Comparison of ENCODE assay signal across 14 cellular contexts in genomic region chr6:3919130-3919628, GRCh38.
DNase-seq lines count a peak whose midpoint lies in the region; ATAC-seq and TF ChIP-seq lines count a peak whose summit lies in the region.
"Had no signal": no experiment of that assay in that cellular context is flagged by ENCODE, and none has a peak within 500 bp of the region (broad histone marks: within the 10 kb centered on the region; RNA-seq: fewer than 3 reads in every experiment).

No MANE protein-coding gene starts in this region.

- no peak for TF ChIP-seq EP300 in SK-N-SH (IDR thresholded peaks at IDR 0.05; ENCODE audit: borderline replicate concordance in 1 of 2, low read depth in 1 of 2, low read length in 1 of 2)
- TF ChIP-seq EP300 in upper lobe of left lung (IDR thresholded peaks at IDR 0.05), result peak in 3 of 4 donors; percentile 34 to 96 (median 42)
- no peak for TF ChIP-seq EP300 in ovary (IDR thresholded peaks at IDR 0.05)

- H3K79me2 ChIP-seq in SK-N-SH (ENCODE audit: insufficient read depth) (no peaks in the 10 kb centered on the region), PC-3 (ENCODE audit: low read length) (no peaks in the 10 kb centered on the region)

- H3K4me3 ChIP-seq in SK-N-SH (ENCODE audit: low read depth in 2 of 2, low read length in 1 of 2) (no peak overlapping the region), PC-3 (ENCODE audit: low read length) (no peak overlapping the region), upper lobe of left lung (no peak overlapping the region), adrenal gland (no peak overlapping the region), ovary (no peak overlapping the region)
- H3K4me3 ChIP-seq: SJCRH30 had no signal

- ATAC-seq in SK-N-SH treated with all-trans-retinoic acid at 6 μM for 48 hours (peak; percentile 38; the same call in 2 of the 3 replicates), PC-3 (peak; percentile 27; the same call in 1 of the 2 replicates), Right ventricle myocardium superior (ENCODE audit: poor library complexity) (peak; percentile 94), upper lobe of left lung (ENCODE audit: low FRiP score in 2 of 2) (peak; percentile 69 to 92), GM19328 (IDR thresholded peaks at IDR 0.05; ENCODE audit: unreplicated experiment) (no peak)

- H3K27me3 ChIP-seq in SK-N-SH (ENCODE audit: insufficient read depth) (no peaks in the 10 kb centered on the region), PC-3 (ENCODE audit: low read length) (no peaks in the 10 kb centered on the region), upper lobe of left lung (no peaks in the 10 kb centered on the region), adrenal gland (no peaks in the 10 kb centered on the region), ovary (no peaks in the 10 kb centered on the region)
- H3K27me3 ChIP-seq: SJCRH30 had no signal

- BruUV-seq in PC-3 (replicated peaks; lab: Mats Ljungman, UMichigan), result no TSS peak

- H3K4me2 ChIP-seq in SK-N-SH (no peak overlapping the region), PC-3 (ENCODE audit: low read length) (no peak overlapping the region)

- no peak for TF ChIP-seq RAD21 in SK-N-SH (IDR thresholded peaks at IDR 0.05; ENCODE audit: low read length)

- no peaks in the 10 kb centered on the region for H3K9me3 ChIP-seq in SK-N-SH
- H3K9me3 ChIP-seq in PC-3 (ENCODE audit: low read length), result no peaks in the 10 kb centered on the region
- H3K9me3 ChIP-seq in upper lobe of left lung, result no peaks in the 10 kb centered on the region
- H3K9me3 ChIP-seq in adrenal gland (replicated peaks in 1 of 3), result no peaks in the 10 kb centered on the region
- no peaks in the 10 kb centered on the region for H3K9me3 ChIP-seq in ovary

- CTCF ChIA-PET in SK-N-SH (lab: Yijun Ruan, JAX) (interaction anchor here (1.1 kb wide), 1 partner anchor 72 kb away, joined by 3 read pairs; no protein-coding TSS in a partner anchor), PC-3 (lab: Charles Lee) (interaction anchor here (0.6 kb wide), 1 partner anchor 63 kb away, joined by 3 read pairs; no protein-coding TSS in a partner anchor)

- no peak for TF ChIP-seq CTCF in SK-N-SH (IDR thresholded peaks at IDR 0.05)
- TF ChIP-seq CTCF in PC-3 (conservative IDR thresholded peaks at IDR 0.05; ENCODE audit: low read depth, low read length), result no peak
- TF ChIP-seq CTCF in upper lobe of left lung (IDR thresholded peaks at IDR 0.05), result peak in 1 of 6 experiments; percentile 5
- TF ChIP-seq CTCF in adrenal gland (IDR thresholded peaks at IDR 0.05), result no peak
- no peak for TF ChIP-seq CTCF in ovary (IDR thresholded peaks at IDR 0.05)

- H4K20me1 ChIP-seq in SK-N-SH (ENCODE audit: insufficient read depth), result no peaks in the 10 kb centered on the region
- H4K20me1 ChIP-seq in PC-3 (ENCODE audit: low read length), result no peaks in the 10 kb centered on the region

- H3K4me1 ChIP-seq in SK-N-SH (ENCODE audit: control insufficient read depth in 1 of 2, insufficient read depth in 2 of 2, low read depth in 1 of 2, low read length in 1 of 2) (no peaks in the 10 kb centered on the region), PC-3 (ENCODE audit: insufficient read depth, low read length) (peaks cover 8% of the 10 kb centered on the region), upper lobe of left lung (peaks cover under 1 to 10% (median 3%) of the 10 kb centered on the region in 4 donors), adrenal gland (replicated peaks in 1 of 2) (no peaks in the 10 kb centered on the region), ovary (ENCODE audit: insufficient read depth) (no peaks in the 10 kb centered on the region)
- H3K4me1 ChIP-seq: SJCRH30 had no signal

- DNase-seq in SK-N-SH (no peak), PC-3 (no peak), Right ventricle myocardium superior (peak; percentile 63), upper lobe of left lung (peak in 1 of 2 donors; percentile 64), adrenal gland (no peak), ovary (no peak)
- DNase-seq: activated CD4-positive, alpha-beta T cell treated with anti-CD3 and anti-CD28 coated beads, Interleukin-2, amount 10 ng/mL, durations not matched to agents 7 days and 5 days; erythroblast; MM.1S; SJCRH30; small intestine; stimulated activated naive CD4-positive, alpha-beta T cell had no signal

- no peak overlapping the region for H3K9ac ChIP-seq in SK-N-SH
- no peak overlapping the region for H3K9ac ChIP-seq in PC-3 (ENCODE audit: low read length)

- H3K27ac ChIP-seq in SK-N-SH (ENCODE audit: low read depth in 2 of 2, low read length in 1 of 2), result no peak overlapping the region
- H3K27ac ChIP-seq in PC-3 (ENCODE audit: low read length), result no peak overlapping the region
- H3K27ac ChIP-seq in upper lobe of left lung, result peak overlapping the region; percentile 30 to 72 (median 66)
- no peak overlapping the region for H3K27ac ChIP-seq in adrenal gland
- no peak overlapping the region for H3K27ac ChIP-seq in ovary
- H3K27ac ChIP-seq: SJCRH30 had no signal

- TF ChIP-seq POLR2A in upper lobe of left lung (IDR thresholded peaks at IDR 0.05) (no peak), adrenal gland (IDR thresholded peaks at IDR 0.05) (no peak), ovary (IDR thresholded peaks at IDR 0.05) (no peak)

- POLR2A ChIA-PET in SK-N-SH (lab: Yijun Ruan, JAX) (no interaction called here), PC-3 (lab: Charles Lee; ENCODE audit: unreplicated experiment) (no interaction called here)

- peaks cover 4% of the 10 kb centered on the region for H3F3A ChIP-seq in SK-N-SH (replicated peaks; ENCODE audit: insufficient read depth)
- H3F3A ChIP-seq in PC-3 (ENCODE audit: low read length, unreplicated experiment), result peaks cover under 1% of the 10 kb centered on the region

- intact Hi-C loops in PC-3 (cut with micrococcal nuclease), result no loop called here
- intact Hi-C loops in Right ventricle myocardium superior (cut with DNase I), result no loop called here
- intact Hi-C loops in adrenal gland (cut with DNase I), result no loop called here
- intact Hi-C loops in ovary (cut with DNase I), result no loop called here

- no peaks in the 10 kb centered on the region for H3K36me3 ChIP-seq in SK-N-SH (replicated peaks in 1 of 2; ENCODE audit: control insufficient read depth in 1 of 2, insufficient read depth in 2 of 2, low read length in 1 of 2)
- no peaks in the 10 kb centered on the region for H3K36me3 ChIP-seq in PC-3 (ENCODE audit: low read depth, low read length)
- no peaks in the 10 kb centered on the region for H3K36me3 ChIP-seq in upper lobe of left lung
- no peaks in the 10 kb centered on the region for H3K36me3 ChIP-seq in adrenal gland (replicated peaks in 1 of 2)
- no peaks in the 10 kb centered on the region for H3K36me3 ChIP-seq in ovary
- H3K36me3 ChIP-seq: SJCRH30 had no signal

- 72% methylated on average over 6 of the region's 6 CpGs for WGBS in SK-N-SH (ENCODE audit: low lambda C conversion rate)
- WGBS in upper lobe of left lung, 2 donors, result 58 to 62% methylated on average over 6 of the region's 6 CpGs
- 90 to 93% (median 91%) methylated on average over 6 of the region's 6 CpGs for WGBS in adrenal gland, 4 donors
- WGBS in ovary, 3 donors, result 90 to 92% (median 91%) methylated on average over 6 of the region's 6 CpGs

- no peak overlapping the region for H2AFZ ChIP-seq in SK-N-SH (ENCODE audit: low read depth)
- no peak overlapping the region for H2AFZ ChIP-seq in PC-3 (ENCODE audit: low read length)

- H3K9me2 ChIP-seq in SK-N-SH (no peaks in the 10 kb centered on the region), PC-3 (replicated peaks; ENCODE audit: low read length) (no peaks in the 10 kb centered on the region)

TF ChIP-seq in SK-N-SH treated with all-trans-retinoic acid at 6 μM for 48 hours, 23 proteins besides CTCF, POLR2A, EP300 and RAD21:
- TF ChIP-seq ESRRG (CRISPR knock-in tag; IDR thresholded peaks at IDR 0.05) (no peak), ZFP3 (CRISPR knock-in tag; IDR thresholded peaks at IDR 0.05) (no peak), ISL1 (CRISPR knock-in tag; IDR thresholded peaks at IDR 0.05) (peak; percentile 37)
TF ChIP-seq in SK-N-SH treated with all-trans-retinoic acid at 6 μM for 48 hours: peak in this region for 1.

TF ChIP-seq in SK-N-SH, 30 proteins besides CTCF, POLR2A, EP300 and RAD21:
- TF ChIP-seq TCF12 (IDR thresholded peaks at IDR 0.05) (no peak), RFX5 (IDR thresholded peaks at IDR 0.05; ENCODE audit: low read length) (no peak), JUND (IDR thresholded peaks at IDR 0.05) (no peak), RXRA (IDR thresholded peaks at IDR 0.05; ENCODE audit: borderline replicate concordance, low read depth) (no peak), TEAD4 (IDR thresholded peaks at IDR 0.05; ENCODE audit: borderline replicate concordance, insufficient read depth) (no peak), PBX3 (IDR thresholded peaks at IDR 0.05) (no peak), SIN3A (IDR thresholded peaks at IDR 0.05; ENCODE audit: borderline replicate concordance, low read depth, low read length) (no peak), ELF1 (IDR thresholded peaks at IDR 0.05) (no peak), GABPA (IDR thresholded peaks at IDR 0.05; ENCODE audit: low read depth) (no peak), EZH2phosphoT487 (IDR thresholded peaks at IDR 0.05; ENCODE audit: borderline replicate concordance, low read depth) (no peak)

Comparison
In these comparisons a context has a peak if more than half of its experiments do, and no peak if none do; other contexts are left out.
1. H3K27ac ChIP-seq: peak in upper lobe of left lung (4 of 4); none in SK-N-SH (0 of 2), PC-3 (single experiment), adrenal gland (0 of 5) and ovary (0 of 2).